ENCODE assay signal across 8 cellular contexts in genomic region chr6:132400641-132401119, GRCh38. TPM values are rescaled to one million over a fixed set of nuclear protein-coding genes. Genes with fewer than 3 reads are reported as not detected.
DNase-seq lines count a peak whose midpoint lies in the region; ATAC-seq, FAIRE-seq and TF ChIP-seq lines count a peak whose summit lies in the region.

No MANE protein-coding gene starts in this region.

- FAIRE-seq in astrocyte (lab: Jason Lieb, UNC) = no peak

- peak overlapping the region; percentile 91 for H2AFZ ChIP-seq in ACC112 (ENCODE audit: low read length, unreplicated experiment)
- no peak overlapping the region for H2AFZ ChIP-seq in HCT116 (ENCODE audit: low read depth, low read length, poor library complexity, severe bottlenecking)
- H2AFZ ChIP-seq in astrocyte (ENCODE audit: low read depth, low read length) = peak overlapping the region; percentile 83

- no peak for TF ChIP-seq EP300 in transverse colon (IDR thresholded peaks at IDR 0.05; ENCODE audit: low read depth)

- POLR2A ChIA-PET in HCT116 (lab: Charles Lee) = no interaction called here

- H3K27ac ChIP-seq in ACC112 (ENCODE audit: low read depth, low read length) (no peak overlapping the region), HCT116 (ENCODE audit: low read depth, low read length) (no peak overlapping the region), astrocyte (ENCODE audit: low read depth, low read length) (no peak overlapping the region), transverse colon (peak overlapping the region; percentile 40 to 60 (median 56))

- no peaks in the 10 kb centered on the region for H3K36me3 Mint-ChIP-seq in astrocyte (ENCODE audit: low read depth, unreplicated experiment)

- H3K36me3 ChIP-seq in ACC112 (ENCODE audit: insufficient read depth, low read length) (no peaks in the 10 kb centered on the region), HCT116 (ENCODE audit: control insufficient read depth in 1 of 2, insufficient read depth in 2 of 2, low read length in 2 of 2) (no peaks in the 10 kb centered on the region), astrocyte (ENCODE audit: insufficient read depth, low read length) (no peaks in the 10 kb centered on the region), transverse colon (no peaks in the 10 kb centered on the region)

- no peak overlapping the region for H3K27ac Mint-ChIP-seq in astrocyte (ENCODE audit: unreplicated experiment)

- in situ Hi-C loops in transverse colon (cut with MboI; ENCODE audit: low pct_ligation_motif_present in 1 of 4, low pct_unique_long_range_greater_than_20kb in 1 of 4, low sequenced_read_pairs in 3 of 4) = no loop called here

- ATAC-seq in HCT116 = peak; percentile 34
- ATAC-seq in left colon = peak; percentile 27
- no peak for ATAC-seq in HG02642 (IDR thresholded peaks at IDR 0.05; ENCODE audit: poor library complexity, unreplicated experiment)

- H3K4me2 ChIP-seq in HCT116 (ENCODE audit: low read length) (no peak overlapping the region), astrocyte (ENCODE audit: low read length) (peak overlapping the region; percentile 94)

- H3K79me2 ChIP-seq in ACC112 (ENCODE audit: control insufficient read depth, insufficient read depth, low read length, unreplicated experiment) (no peaks in the 10 kb centered on the region), HCT116 (ENCODE audit: insufficient read depth, low read length) (no peaks in the 10 kb centered on the region), astrocyte (ENCODE audit: insufficient read depth, low read length) (peaks cover 3% of the 10 kb centered on the region)

- no peak overlapping the region for H3K9ac ChIP-seq in HCT116 (ENCODE audit: low read length)
- H3K9ac ChIP-seq in astrocyte (ENCODE audit: low read length) = peak overlapping the region; percentile 80

- peaks cover 19% of the 10 kb centered on the region for H3K4me1 Mint-ChIP-seq in astrocyte (ENCODE audit: low read depth, unreplicated experiment)

- 12% methylated on average over 26 of the region's 33 CpGs; no CpG with 5 or more reads in 1 of the 2 donors for WGBS in transverse colon (ENCODE audit: low coverage in 1 of 2), 2 donors

- H3K4me3 ChIP-seq in ACC112 (ENCODE audit: low read depth, low read length) = peak overlapping the region; percentile 91
- H3K4me3 ChIP-seq in HCT116 (replicated peaks in 1 of 2; ENCODE audit: low read depth in 1 of 2, low read length in 2 of 2) = no peak overlapping the region; a peak in 1 of 4 replicates
- peak overlapping the region; percentile 74 for H3K4me3 ChIP-seq in astrocyte (ENCODE audit: insufficient read depth, low read depth, low read length)
- peak overlapping the region; percentile 34 to 73 (median 56) for H3K4me3 ChIP-seq in transverse colon

- H3K9me3 ChIP-seq in HCT116 (ENCODE audit: control insufficient read depth in 1 of 2, insufficient read depth in 1 of 2, low read depth in 1 of 2, low read length in 2 of 2) = no peaks in the 10 kb centered on the region
- no peaks in the 10 kb centered on the region for H3K9me3 ChIP-seq in astrocyte (ENCODE audit: insufficient read depth, low read depth, low read length)
- H3K9me3 ChIP-seq in transverse colon = peaks cover 0 to 3% of the 10 kb centered on the region in 2 donors

- H3K9me2 ChIP-seq in HCT116 (ENCODE audit: insufficient read depth) = no peaks in the 10 kb centered on the region

- DNase-seq in HCT116 (ENCODE audit: low read depth, low spot score) (no peak), astrocyte (ENCODE audit: low read depth) (no peak), left colon (peak in 1 of 2 donors; percentile 11), transverse colon (no peak), NCI-H2081 treated with DMSO at 0.1 percent for 48 hours (lab: John Stamatoyannopoulos, UW) (no peak)
- no peak for DNase-seq in activated CD4-positive, alpha-beta T cell treated with anti-CD3 and anti-CD28 coated beads, Interleukin-2, amount 50 U/mL, for 1 hour

- TF ChIP-seq RAD21 in HCT116 (IDR thresholded peaks at IDR 0.05; ENCODE audit: low read depth) = no peak

- H3K27me3 ChIP-seq in ACC112 (ENCODE audit: insufficient read depth, low read length) (no peaks in the 10 kb centered on the region), HCT116 (ENCODE audit: insufficient read depth, low read length) (no peaks in the 10 kb centered on the region), astrocyte (ENCODE audit: insufficient read depth, low read length) (no peaks in the 10 kb centered on the region), transverse colon (peaks cover 51% of the 10 kb centered on the region)

- no TSS peak for BruUV-seq in HCT116 (replicated peaks; lab: Mats Ljungman, UMichigan)

- TF ChIP-seq POLR2A in HCT116 (IDR thresholded peaks at IDR 0.05; ENCODE audit: borderline replicate concordance, extremely low read depth, insufficient read depth, insufficient read length) = no peak
- TF ChIP-seq POLR2A in transverse colon (IDR thresholded peaks at IDR 0.05) = no peak

- no peak for TF ChIP-seq CTCF in HCT116 (IDR thresholded peaks at IDR 0.05 in 2 of 3, conservative IDR thresholded peaks at IDR 0.05 in 1 of 3; ENCODE audit: borderline replicate concordance in 1 of 3, insufficient read depth in 1 of 3, low read depth in 2 of 3, low read length in 2 of 3)
- TF ChIP-seq CTCF in astrocyte (IDR thresholded peaks at IDR 0.05; ENCODE audit: insufficient read depth, low read depth, low read length) = no peak
- TF ChIP-seq CTCF in transverse colon (IDR thresholded peaks at IDR 0.05) = no peak

- CTCF ChIA-PET in HCT116 (lab: Charles Lee) = no interaction called here

- peak overlapping the region; percentile 77 for H3K4me3 Mint-ChIP-seq in astrocyte (ENCODE audit: unreplicated experiment)

- RAD21 ChIA-PET in HCT116 (lab: Charles Lee; ENCODE audit: low non-redundant PET in 1 of 2, low total read pairs in 2 of 2, uncharacterized antibody in 2 of 2, unreplicated experiment in 2 of 2) = no interaction called here

- H3K9me3 Mint-ChIP-seq in astrocyte (ENCODE audit: unreplicated experiment) = peaks cover 1% of the 10 kb centered on the region

- peaks cover 13% of the 10 kb centered on the region for H3K27me3 Mint-ChIP-seq in astrocyte (ENCODE audit: low read depth, unreplicated experiment)

- H4K20me1 ChIP-seq in HCT116 (ENCODE audit: insufficient read depth) = no peaks in the 10 kb centered on the region
- H4K20me1 ChIP-seq in astrocyte (ENCODE audit: insufficient read depth, low read length) = no peaks in the 10 kb centered on the region

- intact Hi-C loops in HCT116 (cut with micrococcal nuclease) (no loop called here), left colon (cut with DNase I, micrococcal nuclease) (no loop called here), transverse colon (cut with DNase I; ENCODE audit: low total_unique reads) (no loop called here)

- H3K4me1 ChIP-seq in ACC112 (ENCODE audit: control insufficient read depth, insufficient read depth, low read length, unreplicated experiment) (peaks cover 18% of the 10 kb centered on the region), HCT116 (ENCODE audit: control insufficient read depth in 1 of 2, insufficient read depth in 2 of 2, low read length in 2 of 2) (peaks cover 9 to 10% of the 10 kb centered on the region in 2 experiments), astrocyte (ENCODE audit: insufficient read depth, low read length) (peaks cover 29% of the 10 kb centered on the region), transverse colon (peaks cover 0 to 21% (median 7%) of the 10 kb centered on the region in 4 donors)

TF ChIP-seq in HCT116, 20 proteins besides CTCF, POLR2A, EP300 and RAD21 (continues in another document):
- TF ChIP-seq MAX (IDR thresholded peaks at IDR 0.05) (no peak), YY1 (IDR thresholded peaks at IDR 0.05; ENCODE audit: extremely low read depth, insufficient replicate concordance, low read depth, low read length) (no peak), JUND (IDR thresholded peaks at IDR 0.05) (no peak), TCF7L2 (IDR thresholded peaks at IDR 0.05; ENCODE audit: borderline replicate concordance, extremely low read depth, insufficient read depth, insufficient read length) (no peak), CEBPB (IDR thresholded peaks at IDR 0.05; ENCODE audit: low read depth) (no peak), CBX3 (IDR thresholded peaks at IDR 0.05; ENCODE audit: low read depth) (no peak), ATF3 (IDR thresholded peaks at IDR 0.05) (no peak), ZNF274 (IDR thresholded peaks at IDR 0.05; ENCODE audit: low read depth, low read length) (no peak), SRF (IDR thresholded peaks at IDR 0.05; ENCODE audit: low read depth) (no peak), SIN3A (IDR thresholded peaks at IDR 0.05; ENCODE audit: low read depth) (no peak), EZH2phosphoT487 (IDR thresholded peaks at IDR 0.05; ENCODE audit: borderline replicate concordance) (no peak), ELF1 (IDR thresholded peaks at IDR 0.05; ENCODE audit: borderline replicate concordance, low read depth) (no peak), FOSL1 (IDR thresholded peaks at IDR 0.05; ENCODE audit: low read depth) (no peak), EGR1 (IDR thresholded peaks at IDR 0.05; ENCODE audit: low read depth) (no peak), SP1 (IDR thresholded peaks at IDR 0.05; ENCODE audit: low read depth) (no peak), ZFX (IDR thresholded peaks at IDR 0.05) (no peak), EZH2 (IDR thresholded peaks at IDR 0.05) (no peak)

RNA-seq across cellular contexts. Expression of gene MOXD1, which starts 0.6 kb away (rescaled TPM):
- total RNA-seq in HCT116 (2021; ENCODE audit: unreplicated experiment) (1.0 TPM), astrocyte (3.5 and 4.8 TPM in 2 replicates), left colon (1 to 10 TPM in 1 of 2 donors, under 1 TPM in 1; 0.79 to 4.2 TPM), transverse colon (10 to 100 TPM in 1 of 4 donors, 1 to 10 TPM in 2, not detected in 1; 5.5 to 16.3 (median 8.3) TPM)
- polyA plus RNA-seq in HCT116 (2012) = 0.51 and 0.70 TPM in 2 replicates

Comparison
In these comparisons a context has a peak if more than half of its experiments do, and no peak if none do; other contexts are left out.
1. H3K27ac ChIP-seq: peak in transverse colon (4 of 4); none in ACC112 (single experiment), HCT116 (single experiment) and astrocyte (single experiment).
2. H3K4me3 ChIP-seq: peak in ACC112 (single experiment), astrocyte (single experiment) and transverse colon (4 of 4); none in HCT116 (0 of 2).